13 cellular contexts compared by ENCODE assay signal in the genomic region with DNA sequence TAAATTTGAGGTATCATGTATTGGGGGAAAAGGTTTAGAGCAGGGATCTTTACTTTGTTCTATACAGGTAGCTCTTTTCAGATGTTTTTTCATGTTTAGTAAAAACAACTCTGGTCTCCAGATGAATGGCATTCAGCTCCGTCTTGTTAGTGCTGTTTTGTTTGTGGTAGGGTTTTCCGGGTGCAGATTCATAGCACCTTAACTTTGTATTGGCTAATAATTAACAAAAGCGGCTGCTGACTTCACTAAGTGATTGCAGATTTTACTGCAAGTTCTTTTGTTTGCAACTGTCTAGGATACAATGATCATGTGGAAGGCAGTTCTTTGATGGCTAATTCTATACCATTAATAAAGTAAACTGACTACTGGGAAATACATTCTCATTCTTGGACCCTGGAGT. TPM values are rescaled to one million over a fixed set of nuclear protein-coding genes. Genes with fewer than 3 reads are reported as not detected.
DNase-seq lines count a peak whose midpoint lies in the region; ATAC-seq and TF ChIP-seq lines count a peak whose summit lies in the region.
"Had no signal": no experiment of that assay in that cellular context is flagged by ENCODE, and none has a peak within 500 bp of the region (broad histone marks: within the 10 kb centered on the region; RNA-seq: fewer than 3 reads in every experiment).

No MANE protein-coding gene starts in this region.

- DNase-seq in DMS53 treated with DMSO at 0.1 percent for 48 hours (lab: John Stamatoyannopoulos, UW; ENCODE audit: unreplicated experiment) = peak; percentile 98
- no peak for DNase-seq in activated naive CD8-positive, alpha-beta T cell treated with anti-CD3 and anti-CD28 coated beads, Interleukin-2, amount 50 U/mL, for 24 hours
- DNase-seq in NCI-H1694 (lab: John Stamatoyannopoulos, UW) = no peak
- DNase-seq in dorsolateral prefrontal cortex = no peak
- DNase-seq in activated CD4-positive, alpha-beta T cell treated with anti-CD3 and anti-CD28 coated beads, Interleukin-2, amount 50 U/mL, for 1 hour = no peak
- DNase-seq: GOT3, left ventricle myocardium superior, SW 1271 had no signal

- H3K27me3 ChIP-seq in dorsolateral prefrontal cortex = peaks cover 0 to 6% (median 0%) of the 10 kb centered on the region in 45 donors
- H3K27me3 ChIP-seq: vagina had no signal

- H3K4me3 Mint-ChIP-seq in activated naive CD8-positive, alpha-beta T cell treated with anti-CD3 and anti-CD28 coated beads, Interleukin-2, amount 50 U/mL, for 24 hours = no peak overlapping the region

- H3K36me3 Mint-ChIP-seq in activated naive CD8-positive, alpha-beta T cell treated with anti-CD3 and anti-CD28 coated beads, Interleukin-2, amount 50 U/mL, for 24 hours (ENCODE audit: low read depth) = no peaks in the 10 kb centered on the region

- no peak overlapping the region for H3K27ac Mint-ChIP-seq in activated naive CD8-positive, alpha-beta T cell treated with anti-CD3 and anti-CD28 coated beads, Interleukin-2, amount 50 U/mL, for 24 hours

- H3K9me3 Mint-ChIP-seq in activated naive CD8-positive, alpha-beta T cell treated with anti-CD3 and anti-CD28 coated beads, Interleukin-2, amount 50 U/mL, for 24 hours = no peaks in the 10 kb centered on the region

- ATAC-seq in GM21423 (IDR thresholded peaks at IDR 0.05; ENCODE audit: unreplicated experiment) = peak; percentile 24
- ATAC-seq in HG03108 (IDR thresholded peaks at IDR 0.05; ENCODE audit: unreplicated experiment) = peak; percentile 33
- ATAC-seq in activated naive CD8-positive, alpha-beta T cell treated with anti-CD3 and anti-CD28 coated beads, Interleukin-2, amount 50 U/mL, for 24 hours = no peak
- ATAC-seq: left ventricle myocardium superior had no signal

- peaks cover 2% of the 10 kb centered on the region for H3K4me1 Mint-ChIP-seq in activated naive CD8-positive, alpha-beta T cell treated with anti-CD3 and anti-CD28 coated beads, Interleukin-2, amount 50 U/mL, for 24 hours

- 0 out of 2 replicates have a peak overlapping the region, but pooled peaks have one; percentile 12 for H3K27ac ChIP-seq in VCaP
- no peak overlapping the region for H3K27ac ChIP-seq in dorsolateral prefrontal cortex
- H3K27ac ChIP-seq: prostate gland, vagina had no signal

- TF ChIP-seq CTCF in VCaP (conservative IDR thresholded peaks at IDR 0.05) (no peak), dorsolateral prefrontal cortex (IDR thresholded peaks at IDR 0.05 in 54 of 56, conservative IDR thresholded peaks at IDR 0.05 in 2 of 56; ENCODE audit: low read depth in 1 of 56, partially characterized antibody in 56 of 56) (no peak)

- H3K4me3 ChIP-seq in dorsolateral prefrontal cortex = no peak overlapping the region
- H3K4me3 ChIP-seq: prostate gland, vagina had no signal

- H3K27me3 Mint-ChIP-seq in activated naive CD8-positive, alpha-beta T cell treated with anti-CD3 and anti-CD28 coated beads, Interleukin-2, amount 50 U/mL, for 24 hours = peaks cover 11% of the 10 kb centered on the region

- intact Hi-C loops in dorsolateral prefrontal cortex (cut with DNase I) = no loop called here

RNA-seq across cellular contexts. Expression of gene BHLHE41, which starts 32.2 kb away (rescaled TPM):
- total RNA-seq in dorsolateral prefrontal cortex = 100 to 1,000 TPM in 109 of 120 experiments, 10 to 100 TPM in 11; 75.0 to 217 (median 136) TPM

RNA-seq across cellular contexts. Expression of gene SSPN, which starts 38.4 kb away (rescaled TPM):
- total RNA-seq in dorsolateral prefrontal cortex = 10 to 100 TPM in 119 of 120 experiments, 1 to 10 TPM in 1; 8.3 to 67.9 (median 30.9) TPM
